ENCODE assay signal across 8 cellular contexts in the genomic region with DNA sequence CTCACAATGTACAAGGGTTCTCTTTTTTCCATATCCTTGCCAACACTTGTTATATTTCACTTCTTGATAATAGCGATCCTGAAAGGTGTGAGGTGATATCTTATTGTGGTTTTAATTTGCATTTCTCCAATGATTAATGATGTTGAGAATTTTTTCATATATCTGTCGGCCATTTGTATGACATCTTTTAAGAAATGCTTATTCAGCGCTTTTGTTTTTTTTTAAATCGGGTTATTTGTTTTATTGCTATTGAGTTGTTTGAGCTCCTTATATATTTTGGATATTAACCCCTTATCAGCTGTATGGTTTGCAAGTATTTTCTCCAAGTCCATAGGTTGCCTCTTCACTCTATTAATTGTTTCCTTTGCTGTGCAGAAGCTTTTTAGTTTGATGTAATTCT.
"Had no signal": no experiment of that assay in that cellular context is flagged by ENCODE, and none has a peak within 500 bp of the region (broad histone marks: within the 10 kb centered on the region; RNA-seq: fewer than 3 reads in every experiment).

No MANE protein-coding gene starts in this region.

- H3K4me3 ChIP-seq: GM23338, HAP-1 had no signal

- H2AFZ ChIP-seq: GM23338 had no signal

- H3K9me3 ChIP-seq: HAP-1 had no signal

- DNase-seq: H7, HFFc6, Kasumi-1, KG1 had no signal

- H3K36me3 ChIP-seq: HAP-1 had no signal

- H3K27ac ChIP-seq: HL-60 had no signal

- ATAC-seq: GM23338, HCT116 had no signal

- H3K4me2 ChIP-seq: GM23338 had no signal
